1 cellular context compared by ENCODE assay signal in the genomic region with DNA sequence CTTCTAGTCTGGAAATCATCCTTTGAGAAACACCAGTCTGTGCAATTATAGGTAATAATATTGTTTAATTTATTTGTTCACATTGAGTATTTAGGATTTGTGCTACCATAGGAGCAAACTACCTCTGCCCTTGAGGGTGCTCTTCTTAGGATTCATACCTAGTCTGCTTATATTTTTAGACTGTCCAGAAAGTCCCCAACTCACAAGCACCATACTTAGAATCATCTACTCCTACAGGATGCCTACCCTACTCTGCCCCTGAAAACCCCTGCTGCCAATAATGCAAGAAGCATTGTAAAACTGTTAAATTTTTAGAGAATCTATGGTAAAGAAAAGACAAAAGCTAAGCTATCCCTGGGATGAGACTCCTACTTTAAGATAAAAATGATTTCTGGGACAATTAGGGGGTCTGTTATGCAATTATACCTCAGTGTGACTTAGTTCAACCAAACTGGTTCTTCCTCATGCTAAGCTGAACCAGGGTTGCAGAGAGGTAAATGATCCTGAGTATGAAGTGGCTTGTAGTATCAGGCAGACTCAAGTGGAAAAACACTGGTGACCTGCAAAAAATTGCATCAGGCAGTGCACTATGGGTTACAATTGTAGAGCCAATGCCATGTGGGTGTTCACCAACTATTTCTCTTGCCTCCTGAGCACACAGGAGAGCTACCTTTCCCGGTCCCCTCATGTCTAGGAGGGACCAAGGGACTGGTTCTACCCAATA.
TF ChIP-seq lines count a peak whose summit lies in the region.

No MANE protein-coding gene starts in this region.

TF ChIP-seq in GM12878, 131 proteins besides CTCF, POLR2A, EP300 and RAD21 (continued from another document):
- TF ChIP-seq MEF2A (IDR thresholded peaks at IDR 0.05; ENCODE audit: insufficient read depth, low read depth, low read length): 0 out of 2 replicates have a peak, but pooled peaks have one; percentile 61
- TF ChIP-seq, protein P1, sequence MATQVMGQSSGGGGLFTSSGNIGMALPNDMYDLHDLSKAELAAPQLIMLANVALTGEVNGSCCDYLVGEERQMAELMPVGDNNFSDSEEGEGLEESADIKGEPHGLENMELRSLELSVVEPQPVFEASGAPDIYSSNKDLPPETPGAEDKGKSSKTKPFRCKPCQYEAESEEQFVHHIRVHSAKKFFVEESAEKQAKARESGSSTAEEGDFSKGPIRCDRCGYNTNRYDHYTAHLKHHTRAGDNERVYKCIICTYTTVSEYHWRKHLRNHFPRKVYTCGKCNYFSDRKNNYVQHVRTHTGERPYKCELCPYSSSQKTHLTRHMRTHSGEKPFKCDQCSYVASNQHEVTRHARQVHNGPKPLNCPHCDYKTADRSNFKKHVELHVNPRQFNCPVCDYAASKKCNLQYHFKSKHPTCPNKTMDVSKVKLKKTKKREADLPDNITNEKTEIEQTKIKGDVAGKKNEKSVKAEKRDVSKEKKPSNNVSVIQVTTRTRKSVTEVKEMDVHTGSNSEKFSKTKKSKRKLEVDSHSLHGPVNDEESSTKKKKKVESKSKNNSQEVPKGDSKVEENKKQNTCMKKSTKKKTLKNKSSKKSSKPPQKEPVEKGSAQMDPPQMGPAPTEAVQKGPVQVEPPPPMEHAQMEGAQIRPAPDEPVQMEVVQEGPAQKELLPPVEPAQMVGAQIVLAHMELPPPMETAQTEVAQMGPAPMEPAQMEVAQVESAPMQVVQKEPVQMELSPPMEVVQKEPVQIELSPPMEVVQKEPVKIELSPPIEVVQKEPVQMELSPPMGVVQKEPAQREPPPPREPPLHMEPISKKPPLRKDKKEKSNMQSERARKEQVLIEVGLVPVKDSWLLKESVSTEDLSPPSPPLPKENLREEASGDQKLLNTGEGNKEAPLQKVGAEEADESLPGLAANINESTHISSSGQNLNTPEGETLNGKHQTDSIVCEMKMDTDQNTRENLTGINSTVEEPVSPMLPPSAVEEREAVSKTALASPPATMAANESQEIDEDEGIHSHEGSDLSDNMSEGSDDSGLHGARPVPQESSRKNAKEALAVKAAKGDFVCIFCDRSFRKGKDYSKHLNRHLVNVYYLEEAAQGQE (IDR thresholded peaks at IDR 0.05; ENCODE audit: low read depth, low read length): no peak
- TF ChIP-seq, protein P2, sequence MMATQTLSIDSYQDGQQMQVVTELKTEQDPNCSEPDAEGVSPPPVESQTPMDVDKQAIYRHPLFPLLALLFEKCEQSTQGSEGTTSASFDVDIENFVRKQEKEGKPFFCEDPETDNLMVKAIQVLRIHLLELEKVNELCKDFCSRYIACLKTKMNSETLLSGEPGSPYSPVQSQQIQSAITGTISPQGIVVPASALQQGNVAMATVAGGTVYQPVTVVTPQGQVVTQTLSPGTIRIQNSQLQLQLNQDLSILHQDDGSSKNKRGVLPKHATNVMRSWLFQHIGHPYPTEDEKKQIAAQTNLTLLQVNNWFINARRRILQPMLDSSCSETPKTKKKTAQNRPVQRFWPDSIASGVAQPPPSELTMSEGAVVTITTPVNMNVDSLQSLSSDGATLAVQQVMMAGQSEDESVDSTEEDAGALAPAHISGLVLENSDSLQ (IDR thresholded peaks at IDR 0.05): no peak
- no peak for TF ChIP-seq MYC (IDR thresholded peaks at IDR 0.05; ENCODE audit: insufficient read depth, insufficient read length, insufficient replicate concordance, low read length, severe bottlenecking)
